In genomic region chr19:56404705-56405056, GRCh38 we compare ENCODE assay signal across 8 cellular contexts. TPM values are rescaled to one million over a fixed set of nuclear protein-coding genes. Genes with fewer than 3 reads are reported as not detected.
DNase-seq lines count a peak whose midpoint lies in the region; ATAC-seq and TF ChIP-seq lines count a peak whose summit lies in the region.

No MANE protein-coding gene starts in this region.

- CTCF ChIA-PET in activated naive CD4-positive, alpha-beta T cell treated with anti-CD3 and anti-CD28 coated beads, Interleukin-2, amount 10 ng/mL, durations not matched to agents 7 days and 5 days (lab: Charles Lee) = no interaction called here

- H3K4me1 Mint-ChIP-seq in activated naive CD4-positive, alpha-beta T cell treated with anti-CD3 and anti-CD28 coated beads, Interleukin-2, amount 10 ng/mL, durations not matched to agents 7 days and 5 days = peaks cover 26% of the 10 kb centered on the region
- peaks cover 16% of the 10 kb centered on the region for H3K4me1 Mint-ChIP-seq in type B pancreatic cell (ENCODE audit: unreplicated experiment)

- DNase-seq in heart right ventricle (no peak), Right ventricle myocardium superior (no peak), left lung (no peak), type B pancreatic cell (ENCODE audit: extremely low spot score, unreplicated experiment) (no peak), foreskin keratinocyte (no peak), NOMO-1 treated with DMSO at 0.1 percent for 48 hours (lab: John Stamatoyannopoulos, UW; ENCODE audit: unreplicated experiment) (no peak)
- no peak for DNase-seq in activated naive CD4-positive, alpha-beta T cell treated with anti-CD3 and anti-CD28 coated beads, Interleukin-2, amount 10 ng/mL, durations not matched to agents 7 days and 5 days
- DNase-seq in central memory CD4-positive, alpha-beta T cell = no peak

- H3K36me3 Mint-ChIP-seq in activated naive CD4-positive, alpha-beta T cell treated with anti-CD3 and anti-CD28 coated beads, Interleukin-2, amount 10 ng/mL, durations not matched to agents 7 days and 5 days = peaks cover 56% of the 10 kb centered on the region
- peaks cover 60% of the 10 kb centered on the region for H3K36me3 Mint-ChIP-seq in type B pancreatic cell

- peak overlapping the region; percentile 79 for H3K4me3 Mint-ChIP-seq in activated naive CD4-positive, alpha-beta T cell treated with anti-CD3 and anti-CD28 coated beads, Interleukin-2, amount 10 ng/mL, durations not matched to agents 7 days and 5 days
- H3K4me3 Mint-ChIP-seq in type B pancreatic cell = peak overlapping the region; percentile 94

- H3K4me3 ChIP-seq in heart right ventricle (peak overlapping the region; percentile 57 to 80 (median 72)), left lung (peak overlapping the region; percentile 62 to 65)

- WGBS in heart right ventricle, 2 donors = 51 to 54% methylated on average over 9 of the region's 9 CpGs

- peaks cover 4 to 20% (median 14%) of the 10 kb centered on the region in 9 donors for H3K4me1 ChIP-seq in heart right ventricle
- H3K4me1 ChIP-seq in left lung = peaks cover 4 to 14% of the 10 kb centered on the region in 2 donors
- H3K4me1 ChIP-seq in foreskin keratinocyte = no peaks in the 10 kb centered on the region

- no peaks in the 10 kb centered on the region for H3K27me3 Mint-ChIP-seq in activated naive CD4-positive, alpha-beta T cell treated with anti-CD3 and anti-CD28 coated beads, Interleukin-2, amount 10 ng/mL, durations not matched to agents 7 days and 5 days
- no peaks in the 10 kb centered on the region for H3K27me3 Mint-ChIP-seq in type B pancreatic cell

- H3K27ac ChIP-seq in heart right ventricle (peak overlapping the region in 6 of 10 donors; percentile 93 to 98 (median 97)), left lung (peak overlapping the region in 1 of 2 donors; percentile 91), foreskin keratinocyte (no peak overlapping the region)

- H3K27ac Mint-ChIP-seq in activated naive CD4-positive, alpha-beta T cell treated with anti-CD3 and anti-CD28 coated beads, Interleukin-2, amount 10 ng/mL, durations not matched to agents 7 days and 5 days = peak overlapping the region; percentile 89
- H3K27ac Mint-ChIP-seq in type B pancreatic cell = peak overlapping the region; percentile 91

- peaks cover 60% of the 10 kb centered on the region for H3K9me3 Mint-ChIP-seq in activated naive CD4-positive, alpha-beta T cell treated with anti-CD3 and anti-CD28 coated beads, Interleukin-2, amount 10 ng/mL, durations not matched to agents 7 days and 5 days
- peaks cover 29% of the 10 kb centered on the region for H3K9me3 Mint-ChIP-seq in type B pancreatic cell

- TF ChIP-seq CTCF in heart right ventricle (IDR thresholded peaks at IDR 0.05) = no peak
- TF ChIP-seq CTCF in left lung (IDR thresholded peaks at IDR 0.05) = no peak
- TF ChIP-seq CTCF in type B pancreatic cell (conservative IDR thresholded peaks at IDR 0.05) = no peak
- no peak for TF ChIP-seq CTCF in foreskin keratinocyte (conservative IDR thresholded peaks at IDR 0.05)

- ATAC-seq in heart right ventricle (peak in 1 of 8 donors; percentile 2), Right ventricle myocardium superior (ENCODE audit: poor library complexity) (no peak), left lung (no peak), foreskin keratinocyte (no peak)

- intact Hi-C loops in heart right ventricle (cut with DNase I) (loop anchor here in 5 of 10 donors (5.0 to 10.0 kb wide), 5 partner anchors 73 to 268 kb away; partner anchors contain the start of genes ZNF667 (in 2 of the 5), ZFP28 (in 1 of the 5), ZNF471 (in 1 of the 5) and ZNF835 (in 1 of the 5)), Right ventricle myocardium superior (cut with DNase I) (no loop called here), left lung (cut with DNase I) (no loop called here)

- H3K9me3 ChIP-seq in heart right ventricle (peaks cover 0 to 80% (median 35%) of the 10 kb centered on the region in 11 donors), left lung (peaks cover 0 to 71% of the 10 kb centered on the region in 2 donors)

- H3K27me3 ChIP-seq in heart right ventricle = no peaks in the 10 kb centered on the region
- H3K27me3 ChIP-seq in left lung = no peaks in the 10 kb centered on the region
- H3K27me3 ChIP-seq in foreskin keratinocyte = no peaks in the 10 kb centered on the region

- H3K36me3 ChIP-seq in heart right ventricle (peaks cover 3 to 52% (median 34%) of the 10 kb centered on the region in 9 donors), left lung (peaks cover 5 to 35% of the 10 kb centered on the region in 2 donors)

RNA-seq across cellular contexts. Expression of gene ZNF583, which starts 0.5 kb away (rescaled TPM):
- total RNA-seq in heart right ventricle (1 to 10 TPM; 4.6 to 7.1 (median 5.4) TPM), Right ventricle myocardium superior (6.1 TPM), left lung (1 to 10 TPM; 4.8 to 6.1 TPM), type B pancreatic cell (ENCODE audit: low replicate concordance) (5.8 and 11.5 TPM in 2 replicates), foreskin keratinocyte (3.5 and 3.9 TPM in 2 replicates)
- polyA plus RNA-seq in heart right ventricle (1 to 10 TPM; 2.6 to 3.1 TPM), foreskin keratinocyte (1.0 and 1.7 TPM in 2 replicates)

RNA-seq across cellular contexts. Expression of gene ZNF582, which starts 11.3 kb away (rescaled TPM):
- total RNA-seq in heart right ventricle (1 to 10 TPM; 3.0 to 6.2 (median 4.5) TPM), Right ventricle myocardium superior (3.8 TPM), left lung (1 to 10 TPM; 2.9 to 4.3 TPM), type B pancreatic cell (ENCODE audit: low replicate concordance) (3.7 TPM in 2 replicates), foreskin keratinocyte (1.9 and 2.2 TPM in 2 replicates)
- polyA plus RNA-seq in heart right ventricle (1 to 10 TPM; 4.2 to 5.7 TPM), foreskin keratinocyte (1.5 and 2.0 TPM in 2 replicates)
